In genomic region chr2:38875227-38875575, GRCh38 we compare ENCODE assay signal across 2 cellular contexts.
TF ChIP-seq lines count a peak whose summit lies in the region.

No MANE protein-coding gene starts in this region.

TF ChIP-seq in H1, 55 proteins besides CTCF, POLR2A, EP300 and RAD21:
- no peak for TF ChIP-seq BACH1 (IDR thresholded peaks at IDR 0.05; ENCODE audit: low read length)
- peak; percentile 7 for TF ChIP-seq SAP30 (IDR thresholded peaks at IDR 0.05; ENCODE audit: insufficient read depth, insufficient replicate concordance, low read length)

TF ChIP-seq in neural cell, 6 proteins besides CTCF, POLR2A, EP300 and RAD21:
- TF ChIP-seq TAF1 (IDR thresholded peaks at IDR 0.05; ENCODE audit: low read depth) = no peak
- TF ChIP-seq REST (IDR thresholded peaks at IDR 0.05; ENCODE audit: borderline replicate concordance) = no peak
- no peak for TF ChIP-seq MXI1 (conservative IDR thresholded peaks at IDR 0.05; ENCODE audit: poor library complexity, severe bottlenecking)
- TF ChIP-seq SMC3 (conservative IDR thresholded peaks at IDR 0.05; ENCODE audit: poor library complexity) = no peak
- TF ChIP-seq EZH2 (IDR thresholded peaks at IDR 0.05; ENCODE audit: borderline replicate concordance, insufficient read depth, low read length, poor library complexity, severe bottlenecking) = no peak
- no peak for TF ChIP-seq POLR2AphosphoS5 (IDR thresholded peaks at IDR 0.05)
